Comparison of ENCODE assay signal across 1 cellular context in genomic region chr21:33640697-33641338, GRCh38.
TF ChIP-seq lines count a peak whose summit lies in the region.

No MANE protein-coding gene starts in this region.

TF ChIP-seq in SK-N-SH, 30 proteins besides CTCF, POLR2A, EP300 and RAD21 (continued from another document):
- TF ChIP-seq MXI1 (IDR thresholded peaks at IDR 0.05; ENCODE audit: low read depth, low read length), result no peak
- no peak for TF ChIP-seq TCF12 (IDR thresholded peaks at IDR 0.05)
- no peak for TF ChIP-seq GATA2 (CRISPR knock-in tag; IDR thresholded peaks at IDR 0.05)
- TF ChIP-seq GABPA (IDR thresholded peaks at IDR 0.05; ENCODE audit: low read depth), result no peak
- no peak for TF ChIP-seq SMC3 (IDR thresholded peaks at IDR 0.05; ENCODE audit: low read depth, low read length)
